ENCODE assay signal across 21 cellular contexts in the genomic region with DNA sequence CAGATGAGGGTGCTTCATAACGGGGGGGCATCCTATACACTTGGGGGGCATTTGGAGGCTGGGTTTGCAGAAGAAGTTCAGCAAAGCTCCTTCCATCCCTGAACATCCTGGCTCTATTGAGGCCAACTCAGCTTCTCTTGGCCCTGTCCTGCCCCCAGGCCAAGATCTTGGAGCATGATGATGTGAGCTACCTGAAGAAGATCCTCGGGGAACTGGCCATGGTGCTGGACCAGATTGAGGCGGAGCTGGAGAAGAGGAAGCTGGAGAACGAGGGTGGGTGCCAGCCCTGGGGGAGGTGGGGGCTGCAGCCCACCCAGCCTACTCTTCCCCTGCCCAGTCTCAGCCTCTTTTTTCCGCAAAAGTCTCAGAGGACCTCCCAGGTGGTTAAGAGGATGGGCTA. TPM values are rescaled to one million over a fixed set of nuclear protein-coding genes. Genes with fewer than 3 reads are reported as not detected.
DNase-seq lines count a peak whose midpoint lies in the region; ATAC-seq and TF ChIP-seq lines count a peak whose summit lies in the region.
"Had no signal": no experiment of that assay in that cellular context is flagged by ENCODE, and none has a peak within 500 bp of the region (broad histone marks: within the 10 kb centered on the region; RNA-seq: fewer than 3 reads in every experiment).

No MANE protein-coding gene starts in this region.

- H3K4me2 ChIP-seq in Karpas-422 (ENCODE audit: low read depth, low read length, poor library complexity, severe bottlenecking) (no peak overlapping the region), neural progenitor cell (no peak overlapping the region), H9 (ENCODE audit: insufficient read depth, insufficient read length, low read length) (no peak overlapping the region)

- ATAC-seq in WTC11, result no peak; the same call in 1 of the 2 replicates
- ATAC-seq: activated naive CD4-positive, alpha-beta T cell treated with anti-CD3 and anti-CD28 coated beads, Interleukin-2, amount 50 U/mL, for 72 hours; right cardiac atrium had no signal

- no peak overlapping the region for H3K23ac ChIP-seq in H9 (ENCODE audit: insufficient read length, low read depth, low read length)

- H2AFZ ChIP-seq in Karpas-422 (ENCODE audit: low read length), result no peak overlapping the region
- no peak overlapping the region for H2AFZ ChIP-seq in neural progenitor cell (replicated peaks)
- no peak overlapping the region for H2AFZ ChIP-seq in H9 (ENCODE audit: low read length)

- no peaks in the 10 kb centered on the region for H3K79me1 ChIP-seq in H9 (ENCODE audit: insufficient read depth, low read depth, low read length, poor library complexity, severe bottlenecking)

- H4K91ac ChIP-seq in H9 (ENCODE audit: insufficient read length, low read depth, low read length), result no peak overlapping the region

- no peak overlapping the region for H3T11ph ChIP-seq in H9 (ENCODE audit: low read length)

- no peak overlapping the region for H3K18ac ChIP-seq in H9 (ENCODE audit: insufficient read length, low read depth, low read length)

- intact Hi-C loops in activated naive CD4-positive, alpha-beta T cell treated with anti-CD3 and anti-CD28 coated beads for 36 hours (cut with micrococcal nuclease), result no loop called here

- no peaks in the 10 kb centered on the region for H3K23me2 ChIP-seq in H9 (ENCODE audit: insufficient read length, low read depth, low read length, poor library complexity, severe bottlenecking)

- H2AK5ac ChIP-seq in H9 (ENCODE audit: insufficient read length, low read length), result no peak overlapping the region

- no peaks in the 10 kb centered on the region for H3K36me3 Mint-ChIP-seq in activated naive CD4-positive, alpha-beta T cell treated with anti-CD3 and anti-CD28 coated beads for 36 hours (ENCODE audit: low read depth)
- H3K36me3 Mint-ChIP-seq in WTC11 (no peaks in the 10 kb centered on the region), neural progenitor cell (no peaks in the 10 kb centered on the region), H9 (ENCODE audit: insufficient read depth in 1 of 3, low read depth in 3 of 3) (peaks cover 2 to 4% (median 2%) of the 10 kb centered on the region in 3 experiments; a peak in 3 of 7 replicates)
- H3K36me3 Mint-ChIP-seq: activated naive CD4-positive, alpha-beta T cell treated with anti-CD3 and anti-CD28 coated beads, Interleukin-2, amount 50 U/mL, for 72 hours; mesothelial cell of epicardium had no signal

- no peak overlapping the region for H2BK5ac ChIP-seq in H9 (ENCODE audit: insufficient read length, low read length)

- no peak overlapping the region for H4K5ac ChIP-seq in H9 (ENCODE audit: insufficient read length, low read depth, low read length)

- no peak overlapping the region for H2BK15ac ChIP-seq in H9 (ENCODE audit: low read depth, low read length)

- H3K9ac ChIP-seq in Karpas-422 (ENCODE audit: low read length) (no peak overlapping the region), neural progenitor cell (no peak overlapping the region), H9 (ENCODE audit: extremely low read depth, insufficient read length, low read length) (no peak overlapping the region)

- no peaks in the 10 kb centered on the region for H3K9me3 ChIP-seq in Karpas-422 (ENCODE audit: low read length)
- no peaks in the 10 kb centered on the region for H3K9me3 ChIP-seq in neural progenitor cell (ENCODE audit: low read depth)
- no peaks in the 10 kb centered on the region for H3K9me3 ChIP-seq in H9 (ENCODE audit: control insufficient read depth, low read depth, low read length)
- H3K9me3 ChIP-seq: esophagus muscularis mucosa, HAP-1 had no signal

- no peaks in the 10 kb centered on the region for H3K27me3 Mint-ChIP-seq in activated naive CD4-positive, alpha-beta T cell treated with anti-CD3 and anti-CD28 coated beads for 36 hours (ENCODE audit: low read depth)
- H3K27me3 Mint-ChIP-seq in WTC11 (ENCODE audit: low read depth), result no peaks in the 10 kb centered on the region
- peaks cover 6% of the 10 kb centered on the region for H3K27me3 Mint-ChIP-seq in neural progenitor cell (ENCODE audit: insufficient read depth, low read depth)
- H3K27me3 Mint-ChIP-seq in H9 (ENCODE audit: low read depth), result peaks cover 1% of the 10 kb centered on the region

- DNase-seq in activated naive CD4-positive, alpha-beta T cell treated with anti-CD3 and anti-CD28 coated beads for 36 hours, result peak; percentile 23
- DNase-seq in activated naive CD4-positive, alpha-beta T cell treated with anti-CD3 and anti-CD28 coated beads, Interleukin-2, amount 50 U/mL, for 16 hours, result no peak
- DNase-seq in Karpas-422 (peak; percentile 50), WTC11 (ENCODE audit: low spot score) (peak; percentile 49), neural progenitor cell (ENCODE audit: low spot score) (peak; percentile 52), H9 (no peak), activated gamma-delta T cell treated with Interleukin-2 at 50 U/mL for 16 hours (no peak), foreskin fibroblast (no peak)
- DNase-seq: activated T-cell treated with anti-CD3 and anti-CD28 coated beads for 4 hours; brain microvascular endothelial cell; CD8-positive, alpha-beta memory T cell; NCI-H2081 treated with DMSO at 0.1 percent for 48 hours; NCI-H748 treated with DMSO at 0.1 percent for 48 hours; right cardiac atrium had no signal

- no peak overlapping the region for H4K8ac ChIP-seq in H9 (replicated peaks; ENCODE audit: insufficient read length, low read depth, low read length)

- H2BK12ac ChIP-seq in H9 (ENCODE audit: insufficient read length, low read depth, low read length), result no peak overlapping the region

- H3K9me3 Mint-ChIP-seq in activated naive CD4-positive, alpha-beta T cell treated with anti-CD3 and anti-CD28 coated beads for 36 hours, result no peaks in the 10 kb centered on the region
- H3K9me3 Mint-ChIP-seq in WTC11, result peaks cover 6% of the 10 kb centered on the region; the same call in 1 of the 2 replicates
- peaks cover under 1% of the 10 kb centered on the region for H3K9me3 Mint-ChIP-seq in neural progenitor cell
- H3K9me3 Mint-ChIP-seq in H9, result peaks cover 2% of the 10 kb centered on the region in 2 experiments; a peak in 3 of 5 replicates
- H3K9me3 Mint-ChIP-seq: activated naive CD4-positive, alpha-beta T cell treated with anti-CD3 and anti-CD28 coated beads, Interleukin-2, amount 50 U/mL, for 72 hours had no signal

- H3K27ac ChIP-seq in Karpas-422 (ENCODE audit: low read length) (no peak overlapping the region), neural progenitor cell (no peak overlapping the region), H9 (ENCODE audit: insufficient read length, low read depth, low read length) (no peak overlapping the region)
- H3K27ac ChIP-seq: brain microvascular endothelial cell, esophagus muscularis mucosa had no signal

- H3K27ac Mint-ChIP-seq in activated naive CD4-positive, alpha-beta T cell treated with anti-CD3 and anti-CD28 coated beads for 36 hours, result no peak overlapping the region
- H3K27ac Mint-ChIP-seq in WTC11 (no peak overlapping the region), neural progenitor cell (no peak overlapping the region), H9 (no peak overlapping the region)
- H3K27ac Mint-ChIP-seq: activated naive CD4-positive, alpha-beta T cell treated with anti-CD3 and anti-CD28 coated beads, Interleukin-2, amount 50 U/mL, for 72 hours; CD8-positive, alpha-beta memory T cell; mesothelial cell of epicardium had no signal

- no CpG with 5 or more reads among the region's 5 CpGs for WGBS in H9 (ENCODE audit: extremely low coverage, insufficient read length, low lambda C conversion rate)

- no peaks in the 10 kb centered on the region for H3K27me3 ChIP-seq in Karpas-422 (ENCODE audit: low read length)
- no peaks in the 10 kb centered on the region for H3K27me3 ChIP-seq in neural progenitor cell
- no peaks in the 10 kb centered on the region for H3K27me3 ChIP-seq in H9 (ENCODE audit: insufficient read depth, low read length)
- H3K27me3 ChIP-seq: brain microvascular endothelial cell, esophagus muscularis mucosa had no signal

- no peak overlapping the region for H2BK20ac ChIP-seq in H9 (ENCODE audit: low read depth, low read length, poor library complexity, severe bottlenecking)

- H3K79me2 ChIP-seq in Karpas-422 (ENCODE audit: low read length), result no peaks in the 10 kb centered on the region
- H3K79me2 ChIP-seq in neural progenitor cell (ENCODE audit: low read depth), result no peaks in the 10 kb centered on the region
- no peaks in the 10 kb centered on the region for H3K79me2 ChIP-seq in H9 (ENCODE audit: insufficient read depth, low read length)

- no peak for TF ChIP-seq CTCF in WTC11 (IDR thresholded peaks at IDR 0.05)
- TF ChIP-seq CTCF in neural progenitor cell (IDR thresholded peaks at IDR 0.05), result no peak
- no peak for TF ChIP-seq CTCF in H9 (conservative IDR thresholded peaks at IDR 0.05)
- no peak for TF ChIP-seq CTCF in foreskin fibroblast (IDR thresholded peaks at IDR 0.05; ENCODE audit: low read depth, low read length)

- H3K14ac ChIP-seq in H9 (ENCODE audit: insufficient read depth, low read length), result no peak overlapping the region

- no peak overlapping the region for H2BK120ac ChIP-seq in H9 (ENCODE audit: low read depth, low read length, poor library complexity, severe bottlenecking)

- no peak overlapping the region for H3K56ac ChIP-seq in H9 (ENCODE audit: insufficient read length, low read depth, low read length)

- H3K4me3 ChIP-seq in Karpas-422 (ENCODE audit: low read length) (no peak overlapping the region), neural progenitor cell (no peak overlapping the region), foreskin fibroblast (ENCODE audit: low read depth in 1 of 2, low read length in 2 of 2) (no peak overlapping the region)
- H3K4me3 ChIP-seq: esophagus muscularis mucosa, HAP-1 had no signal

- H3K4me1 ChIP-seq in Karpas-422 (ENCODE audit: low read length) (no peaks in the 10 kb centered on the region), neural progenitor cell (no peaks in the 10 kb centered on the region), H9 (ENCODE audit: insufficient read depth, low read length) (no peaks in the 10 kb centered on the region)
- H3K4me1 ChIP-seq: esophagus muscularis mucosa, HAP-1 had no signal

- no peak overlapping the region for H3K4ac ChIP-seq in H9 (ENCODE audit: low read depth, low read length)

- no peaks in the 10 kb centered on the region for H3F3A ChIP-seq in neural progenitor cell (ENCODE audit: low read depth)

- H3K36me3 ChIP-seq in Karpas-422 (ENCODE audit: insufficient read depth, low read length) (no peaks in the 10 kb centered on the region), neural progenitor cell (no peaks in the 10 kb centered on the region)
- H3K36me3 ChIP-seq: brain microvascular endothelial cell, esophagus muscularis mucosa, HAP-1 had no signal

- H4K20me1 ChIP-seq in Karpas-422 (ENCODE audit: insufficient read depth, low read depth, low read length) (no peaks in the 10 kb centered on the region), neural progenitor cell (ENCODE audit: low read depth) (peaks cover 15% of the 10 kb centered on the region), H9 (ENCODE audit: control insufficient read depth, insufficient read depth, insufficient read length) (no peaks in the 10 kb centered on the region)

- CTCF ChIA-PET in activated naive CD4-positive, alpha-beta T cell treated with anti-CD3 and anti-CD28 coated beads for 36 hours (lab: Charles Lee), result interaction anchor here (1.6 kb wide), 1 partner anchor 47 kb away, joined by 4 read pairs; the partner anchor contains the start of gene FITM2
- CTCF ChIA-PET in WTC11 (lab: Charles Lee), result interaction anchor here (1.2 to 6.0 kb wide), 8 partner anchors 8 to 148 kb away, joined by 3 to 29 read pairs (median 8); partner anchors contain the start of gene GDAP1L1

- POLR2A ChIA-PET in WTC11 (lab: Charles Lee), result no interaction called here

- H3K4me3 Mint-ChIP-seq in activated naive CD4-positive, alpha-beta T cell treated with anti-CD3 and anti-CD28 coated beads for 36 hours, result no peak overlapping the region
- H3K4me3 Mint-ChIP-seq in WTC11 (no peak overlapping the region), neural progenitor cell (no peak overlapping the region), H9 (no peak overlapping the region)
- H3K4me3 Mint-ChIP-seq: CD8-positive, alpha-beta memory T cell; mesothelial cell of epicardium had no signal

- H3K9me2 ChIP-seq in Karpas-422 (replicated peaks; ENCODE audit: insufficient read depth, low read length), result no peaks in the 10 kb centered on the region

- H3K4me1 Mint-ChIP-seq in activated naive CD4-positive, alpha-beta T cell treated with anti-CD3 and anti-CD28 coated beads for 36 hours (ENCODE audit: low read depth), result no peaks in the 10 kb centered on the region
- H3K4me1 Mint-ChIP-seq in WTC11 (no peaks in the 10 kb centered on the region), neural progenitor cell (no peaks in the 10 kb centered on the region), H9 (no peaks in the 10 kb centered on the region)
- H3K4me1 Mint-ChIP-seq: CD8-positive, alpha-beta memory T cell; mesothelial cell of epicardium had no signal

RNA-seq across cellular contexts. Expression of gene GDAP1L1, which starts 17.2 kb away (rescaled TPM):
- under 1 TPM; 0.27 to 0.50 TPM for total RNA-seq in activated naive CD4-positive, alpha-beta T cell treated with anti-CD3 and anti-CD28 coated beads for 36 hours
- total RNA-seq in Karpas-422 (2014; rRNA removed; shearing (Covaris generic); ENCODE audit: low replicate concordance), result 0.89 and 0.97 TPM in 2 replicates
- 7.5 to 10.3 TPM (median 8.8 TPM) in 3 replicates for total RNA-seq in WTC11 (2021)
- total RNA-seq in neural progenitor cell (ENCODE audit: low replicate concordance), result 0.26 and 1.3 TPM in 2 replicates
- total RNA-seq in H9 (2021), result 5.9 and 6.8 TPM in 2 replicates
- total RNA-seq: activated naive CD4-positive, alpha-beta T cell treated with anti-CD3 and anti-CD28 coated beads, Interleukin-2, amount 50 U/mL, for 72 hours; CD8-positive, alpha-beta memory T cell; dermis microvascular lymphatic vessel endothelial cell; HT1080; T-helper 2 cell treated with Interferon-gamma antibody and Interleukin-4, amounts not matched to agents 100 ng/mL and 5 ng/mL, for 36 hours had no signal

RNA-seq across cellular contexts. Expression of gene FITM2, which starts 46.7 kb away (rescaled TPM):
- total RNA-seq in activated naive CD4-positive, alpha-beta T cell treated with anti-CD3 and anti-CD28 coated beads for 36 hours, result 1 to 10 TPM; 1.7 to 2.1 TPM
- 0.82 and 3.0 TPM in 2 replicates for total RNA-seq in Karpas-422 (2014; rRNA removed; shearing (Covaris generic); ENCODE audit: low replicate concordance)
- total RNA-seq in WTC11 (2021) (2.0 to 2.5 TPM (median 2.4 TPM) in 3 replicates), neural progenitor cell (ENCODE audit: low replicate concordance) (1.4 and 1.9 TPM in 2 replicates), H9 (2021) (1.7 TPM in 2 replicates)

RNA-seq across cellular contexts. Expression of gene OSER1, which starts 53.7 kb away (rescaled TPM):
- 10 to 100 TPM; 27.7 to 28.4 TPM for total RNA-seq in activated naive CD4-positive, alpha-beta T cell treated with anti-CD3 and anti-CD28 coated beads for 36 hours
- 18.8 and 19.6 TPM in 2 replicates for total RNA-seq in Karpas-422 (2014; rRNA removed; shearing (Covaris generic); ENCODE audit: low replicate concordance)
- total RNA-seq in WTC11 (2021) (21.4 to 24.3 TPM (median 21.8 TPM) in 3 replicates), neural progenitor cell (ENCODE audit: low replicate concordance) (44.4 and 51.8 TPM in 2 replicates), H9 (2021) (35.7 and 36.1 TPM in 2 replicates)

Comparison
In these comparisons a context has a peak if more than half of its experiments do, and no peak if none do; other contexts are left out.
1. DNase-seq: peak in activated naive CD4-positive, alpha-beta T cell treated with anti-CD3 and anti-CD28 coated beads for 36 hours (single experiment), Karpas-422 (single experiment), WTC11 (single experiment) and neural progenitor cell (single experiment); none in activated naive CD4-positive, alpha-beta T cell treated with anti-CD3 and anti-CD28 coated beads, Interleukin-2, amount 50 U/mL, for 16 hours (single experiment), H9 (single experiment), activated gamma-delta T cell treated with Interleukin-2 at 50 U/mL for 16 hours (single experiment) and foreskin fibroblast (0 of 2).